In genomic region chr11:394858-395655, GRCh38 we compare ENCODE assay signal across 1 cellular context.
TF ChIP-seq lines count a peak whose summit lies in the region.

No MANE protein-coding gene starts in this region.

TF ChIP-seq in HepG2, 621 proteins besides CTCF, POLR2A, EP300 and RAD21 (continues in another document):
- no peak for TF ChIP-seq MAFK (conservative IDR thresholded peaks at IDR 0.05 in 1 of 2, IDR thresholded peaks at IDR 0.05 in 1 of 2; ENCODE audit: low read length in 2 of 2)
- TF ChIP-seq ZNF33A (CRISPR knock-in tag; IDR thresholded peaks at IDR 0.05; ENCODE audit: borderline replicate concordance), result no peak
- no peak for TF ChIP-seq ZNF296 (CRISPR knock-in tag; conservative IDR thresholded peaks at IDR 0.05)
- no peak for TF ChIP-seq ZNF552 (CRISPR knock-in tag; IDR thresholded peaks at IDR 0.05; ENCODE audit: borderline replicate concordance)
- peak; percentile 72; the same call in 1 of the 2 replicates for TF ChIP-seq ZNF652 (CRISPR knock-in tag; IDR thresholded peaks at IDR 0.05; ENCODE audit: borderline replicate concordance, low read depth)
- TF ChIP-seq ZNF709 (CRISPR knock-in tag; IDR thresholded peaks at IDR 0.05), result no peak
- 0 out of 2 replicates have a peak, but pooled peaks have one; percentile 65 for TF ChIP-seq ADNP (CRISPR knock-in tag; IDR thresholded peaks at IDR 0.05)
- TF ChIP-seq HNRNPL (IDR thresholded peaks at IDR 0.05; ENCODE audit: low read depth, low read length), result 0 out of 2 replicates have a peak, but pooled peaks have one; percentile 14
- TF ChIP-seq ZNF564 (CRISPR knock-in tag; IDR thresholded peaks at IDR 0.05), result no peak
- TF ChIP-seq DNMT3B (CRISPR knock-in tag; conservative IDR thresholded peaks at IDR 0.05), result no peak
- no peak for TF ChIP-seq ZNF354B (CRISPR knock-in tag; IDR thresholded peaks at IDR 0.05)
- TF ChIP-seq ATM (IDR thresholded peaks at IDR 0.05; ENCODE audit: borderline replicate concordance), result no peak
- TF ChIP-seq, protein P1, sequence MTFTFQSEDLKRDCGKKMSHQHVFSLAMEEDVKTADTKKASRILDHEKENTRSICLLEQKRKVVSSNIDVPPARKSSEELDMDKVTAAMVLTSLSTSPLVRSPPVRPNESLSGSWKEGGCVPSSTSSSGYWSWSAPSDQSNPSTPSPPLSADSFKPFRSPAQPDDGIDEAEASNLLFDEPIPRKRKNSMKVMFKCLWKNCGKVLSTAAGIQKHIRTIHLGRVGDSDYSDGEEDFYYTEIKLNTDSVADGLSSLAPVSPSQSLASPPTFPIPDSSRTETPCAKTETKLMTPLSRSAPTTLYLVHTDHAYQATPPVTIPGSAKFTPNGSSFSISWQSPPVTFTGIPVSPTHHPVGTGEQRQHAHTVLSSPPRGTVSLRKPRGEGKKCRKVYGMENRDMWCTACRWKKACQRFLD (CRISPR knock-in tag; IDR thresholded peaks at IDR 0.05; ENCODE audit: borderline replicate concordance), result no peak
- no peak for TF ChIP-seq BRCA1 (CRISPR knock-in tag; IDR thresholded peaks at IDR 0.05)
- TF ChIP-seq ZNF496 (CRISPR knock-in tag; IDR thresholded peaks at IDR 0.05; ENCODE audit: insufficient replicate concordance), result no peak
- TF ChIP-seq SRSF1 (optimal IDR thresholded peaks at IDR 0.05; ENCODE audit: low read depth, low read length), result peak; percentile 62
- TF ChIP-seq ZNF639 (CRISPR knock-in tag; conservative IDR thresholded peaks at IDR 0.05), result no peak
- 0 out of 2 replicates have a peak, but pooled peaks have one; percentile 5 for TF ChIP-seq ZNF761 (CRISPR knock-in tag; conservative IDR thresholded peaks at IDR 0.05)
- TF ChIP-seq SMAD3 (CRISPR knock-in tag; IDR thresholded peaks at IDR 0.05), result no peak
- 0 out of 2 replicates have a peak, but pooled peaks have one; percentile 6 for TF ChIP-seq ARNTL (CRISPR knock-in tag; IDR thresholded peaks at IDR 0.05)
- TF ChIP-seq ZNF180 (CRISPR knock-in tag; IDR thresholded peaks at IDR 0.05; ENCODE audit: borderline replicate concordance, low read depth), result no peak
- no peak for TF ChIP-seq NCOA1 (CRISPR knock-in tag; IDR thresholded peaks at IDR 0.05)
- no peak for TF ChIP-seq ZNF577 (CRISPR knock-in tag; IDR thresholded peaks at IDR 0.05; ENCODE audit: borderline replicate concordance, low read depth)
- no peak for TF ChIP-seq PTBP1 (IDR thresholded peaks at IDR 0.05; ENCODE audit: low read depth, low read length, poor library complexity, severe bottlenecking)
- TF ChIP-seq AGO1 (IDR thresholded peaks at IDR 0.05; ENCODE audit: low read depth, low read length, poor library complexity, severe bottlenecking), result no peak
- no peak; the same call in 1 of the 2 replicates for TF ChIP-seq FOXC1 (CRISPR knock-in tag; IDR thresholded peaks at IDR 0.05; ENCODE audit: borderline replicate concordance)
- TF ChIP-seq TGIF2 (CRISPR knock-in tag; IDR thresholded peaks at IDR 0.05), result 0 out of 2 replicates have a peak, but pooled peaks have one; percentile 20
- TF ChIP-seq DR1 (CRISPR knock-in tag; IDR thresholded peaks at IDR 0.05), result no peak
- TF ChIP-seq SMYD3 (CRISPR knock-in tag; IDR thresholded peaks at IDR 0.05), result no peak
- TF ChIP-seq TAF1 (CRISPR knock-in tag; IDR thresholded peaks at IDR 0.05), result no peak
- TF ChIP-seq CC2D1A (CRISPR knock-in tag; IDR thresholded peaks at IDR 0.05), result no peak
- TF ChIP-seq RBM39 (IDR thresholded peaks at IDR 0.05; ENCODE audit: low read depth, low read length, poor library complexity, severe bottlenecking), result no peak
- no peak for TF ChIP-seq ZFP36L1 (CRISPR knock-in tag; IDR thresholded peaks at IDR 0.05)
- TF ChIP-seq SRF (IDR thresholded peaks at IDR 0.05; ENCODE audit: low read depth, low read length), result no peak
- TF ChIP-seq, protein P2, sequence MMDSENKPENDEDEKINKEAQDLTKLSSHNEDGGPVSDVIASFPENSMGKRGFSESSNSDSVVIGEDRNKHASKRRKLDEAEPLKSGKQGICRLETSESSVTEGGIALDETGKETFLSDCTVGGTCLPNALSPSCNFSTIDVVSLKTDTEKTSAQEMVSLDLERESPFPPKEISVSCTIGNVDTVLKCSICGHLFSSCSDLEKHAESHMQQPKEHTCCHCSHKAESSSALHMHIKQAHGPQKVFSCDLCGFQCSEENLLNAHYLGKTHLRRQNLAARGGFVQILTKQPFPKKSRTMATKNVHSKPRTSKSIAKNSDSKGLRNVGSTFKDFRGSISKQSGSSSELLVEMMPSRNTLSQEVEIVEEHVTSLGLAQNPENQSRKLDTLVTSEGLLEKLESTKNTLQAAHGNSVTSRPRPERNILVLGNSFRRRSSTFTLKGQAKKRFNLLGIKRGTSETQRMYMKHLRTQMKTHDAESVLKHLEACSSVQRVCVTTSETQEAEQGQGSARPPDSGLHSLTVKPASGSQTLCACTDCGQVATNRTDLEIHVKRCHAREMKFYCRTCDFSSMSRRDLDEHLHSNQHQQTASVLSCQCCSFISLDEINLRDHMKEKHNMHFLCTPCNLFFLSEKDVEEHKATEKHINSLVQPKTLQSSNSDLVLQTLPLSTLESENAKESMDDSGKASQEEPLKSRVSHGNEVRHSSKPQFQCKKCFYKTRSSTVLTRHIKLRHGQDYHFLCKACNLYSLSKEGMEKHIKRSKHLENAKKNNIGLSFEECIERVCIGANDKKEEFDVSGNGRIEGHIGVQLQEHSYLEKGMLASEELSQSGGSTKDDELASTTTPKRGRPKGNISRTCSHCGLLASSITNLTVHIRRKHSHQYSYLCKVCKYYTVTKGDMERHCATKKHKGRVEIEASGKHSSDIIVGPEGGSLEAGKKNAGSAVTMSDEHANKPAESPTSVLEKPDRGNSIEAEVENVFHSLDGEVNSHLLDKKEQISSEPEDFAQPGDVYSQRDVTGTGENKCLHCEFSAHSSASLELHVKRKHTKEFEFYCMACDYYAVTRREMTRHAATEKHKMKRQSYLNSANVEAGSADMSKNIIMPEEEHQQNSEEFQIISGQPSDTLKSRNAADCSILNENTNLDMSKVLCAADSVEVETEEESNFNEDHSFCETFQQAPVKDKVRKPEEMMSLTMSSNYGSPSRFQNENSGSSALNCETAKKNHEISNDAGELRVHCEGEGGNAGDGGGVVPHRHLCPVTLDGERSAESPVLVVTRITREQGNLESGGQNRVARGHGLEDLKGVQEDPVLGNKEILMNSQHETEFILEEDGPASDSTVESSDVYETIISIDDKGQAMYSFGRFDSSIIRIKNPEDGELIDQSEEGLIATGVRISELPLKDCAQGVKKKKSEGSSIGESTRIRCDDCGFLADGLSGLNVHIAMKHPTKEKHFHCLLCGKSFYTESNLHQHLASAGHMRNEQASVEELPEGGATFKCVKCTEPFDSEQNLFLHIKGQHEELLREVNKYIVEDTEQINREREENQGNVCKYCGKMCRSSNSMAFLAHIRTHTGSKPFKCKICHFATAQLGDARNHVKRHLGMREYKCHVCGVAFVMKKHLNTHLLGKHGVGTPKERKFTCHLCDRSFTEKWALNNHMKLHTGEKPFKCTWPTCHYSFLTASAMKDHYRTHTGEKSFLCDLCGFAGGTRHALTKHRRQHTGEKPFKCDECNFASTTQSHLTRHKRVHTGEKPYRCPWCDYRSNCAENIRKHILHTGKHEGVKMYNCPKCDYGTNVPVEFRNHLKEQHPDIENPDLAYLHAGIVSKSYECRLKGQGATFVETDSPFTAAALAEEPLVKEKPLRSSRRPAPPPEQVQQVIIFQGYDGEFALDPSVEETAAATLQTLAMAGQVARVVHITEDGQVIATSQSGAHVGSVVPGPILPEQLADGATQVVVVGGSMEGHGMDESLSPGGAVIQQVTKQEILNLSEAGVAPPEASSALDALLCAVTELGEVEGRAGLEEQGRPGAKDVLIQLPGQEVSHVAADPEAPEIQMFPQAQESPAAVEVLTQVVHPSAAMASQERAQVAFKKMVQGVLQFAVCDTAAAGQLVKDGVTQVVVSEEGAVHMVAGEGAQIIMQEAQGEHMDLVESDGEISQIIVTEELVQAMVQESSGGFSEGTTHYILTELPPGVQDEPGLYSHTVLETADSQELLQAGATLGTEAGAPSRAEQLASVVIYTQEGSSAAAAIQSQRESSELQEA (CRISPR knock-in tag; IDR thresholded peaks at IDR 0.05; ENCODE audit: not compliant biosample characterization), result peak; percentile 42
- peak; percentile 83 for TF ChIP-seq ZMYM3 (CRISPR knock-in tag; IDR thresholded peaks at IDR 0.05)
- TF ChIP-seq, protein P3, sequence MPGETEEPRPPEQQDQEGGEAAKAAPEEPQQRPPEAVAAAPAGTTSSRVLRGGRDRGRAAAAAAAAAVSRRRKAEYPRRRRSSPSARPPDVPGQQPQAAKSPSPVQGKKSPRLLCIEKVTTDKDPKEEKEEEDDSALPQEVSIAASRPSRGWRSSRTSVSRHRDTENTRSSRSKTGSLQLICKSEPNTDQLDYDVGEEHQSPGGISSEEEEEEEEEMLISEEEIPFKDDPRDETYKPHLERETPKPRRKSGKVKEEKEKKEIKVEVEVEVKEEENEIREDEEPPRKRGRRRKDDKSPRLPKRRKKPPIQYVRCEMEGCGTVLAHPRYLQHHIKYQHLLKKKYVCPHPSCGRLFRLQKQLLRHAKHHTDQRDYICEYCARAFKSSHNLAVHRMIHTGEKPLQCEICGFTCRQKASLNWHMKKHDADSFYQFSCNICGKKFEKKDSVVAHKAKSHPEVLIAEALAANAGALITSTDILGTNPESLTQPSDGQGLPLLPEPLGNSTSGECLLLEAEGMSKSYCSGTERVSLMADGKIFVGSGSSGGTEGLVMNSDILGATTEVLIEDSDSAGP (CRISPR knock-in tag; IDR thresholded peaks at IDR 0.05; ENCODE audit: borderline replicate concordance), result no peak
- TF ChIP-seq AKAP8 (CRISPR knock-in tag; IDR thresholded peaks at IDR 0.05), result no peak
- no peak for TF ChIP-seq SRSF9 (IDR thresholded peaks at IDR 0.05; ENCODE audit: borderline replicate concordance, insufficient read depth, low read depth, low read length, poor library complexity, severe bottlenecking)
- no peak for TF ChIP-seq ZBTB38 (CRISPR knock-in tag; IDR thresholded peaks at IDR 0.05)
- TF ChIP-seq KDM4B (CRISPR knock-in tag; IDR thresholded peaks at IDR 0.05), result no peak
- TF ChIP-seq, protein P4, sequence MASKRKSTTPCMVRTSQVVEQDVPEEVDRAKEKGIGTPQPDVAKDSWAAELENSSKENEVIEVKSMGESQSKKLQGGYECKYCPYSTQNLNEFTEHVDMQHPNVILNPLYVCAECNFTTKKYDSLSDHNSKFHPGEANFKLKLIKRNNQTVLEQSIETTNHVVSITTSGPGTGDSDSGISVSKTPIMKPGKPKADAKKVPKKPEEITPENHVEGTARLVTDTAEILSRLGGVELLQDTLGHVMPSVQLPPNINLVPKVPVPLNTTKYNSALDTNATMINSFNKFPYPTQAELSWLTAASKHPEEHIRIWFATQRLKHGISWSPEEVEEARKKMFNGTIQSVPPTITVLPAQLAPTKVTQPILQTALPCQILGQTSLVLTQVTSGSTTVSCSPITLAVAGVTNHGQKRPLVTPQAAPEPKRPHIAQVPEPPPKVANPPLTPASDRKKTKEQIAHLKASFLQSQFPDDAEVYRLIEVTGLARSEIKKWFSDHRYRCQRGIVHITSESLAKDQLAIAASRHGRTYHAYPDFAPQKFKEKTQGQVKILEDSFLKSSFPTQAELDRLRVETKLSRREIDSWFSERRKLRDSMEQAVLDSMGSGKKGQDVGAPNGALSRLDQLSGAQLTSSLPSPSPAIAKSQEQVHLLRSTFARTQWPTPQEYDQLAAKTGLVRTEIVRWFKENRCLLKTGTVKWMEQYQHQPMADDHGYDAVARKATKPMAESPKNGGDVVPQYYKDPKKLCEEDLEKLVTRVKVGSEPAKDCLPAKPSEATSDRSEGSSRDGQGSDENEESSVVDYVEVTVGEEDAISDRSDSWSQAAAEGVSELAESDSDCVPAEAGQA (IDR thresholded peaks at IDR 0.05; ENCODE audit: low read depth), result no peak
- TF ChIP-seq, protein P4 (CRISPR knock-in tag; IDR thresholded peaks at IDR 0.05; ENCODE audit: borderline replicate concordance), result no peak
- TF ChIP-seq MXD1 (CRISPR knock-in tag; IDR thresholded peaks at IDR 0.05), result peak; percentile 15; the same call in 1 of the 2 replicates
